12 cellular contexts compared by ENCODE assay signal in genomic region chr10:14565199-14565598, GRCh38.
DNase-seq lines count a peak whose midpoint lies in the region; ATAC-seq and TF ChIP-seq lines count a peak whose summit lies in the region.
"Had no signal": no experiment of that assay in that cellular context is flagged by ENCODE, and none has a peak within 500 bp of the region (broad histone marks: within the 10 kb centered on the region; RNA-seq: fewer than 3 reads in every experiment).

No MANE protein-coding gene starts in this region.

- POLR2A ChIA-PET in activated CD8-positive, alpha-beta T cell treated with anti-CD3 and anti-CD28 coated beads, Interleukin-2, amount 10 ng/mL, durations not matched to agents 7 days and 5 days (lab: Charles Lee), result interaction anchor here (0.9 to 2.6 kb wide), 3 partner anchors 12 to 34 kb away, joined by 3 to 10 read pairs (median 7); no protein-coding TSS in a partner anchor

- no peaks in the 10 kb centered on the region for H3K27me3 ChIP-seq in heart left ventricle
- no peaks in the 10 kb centered on the region for H3K27me3 ChIP-seq in right atrium auricular region
- no peaks in the 10 kb centered on the region for H3K27me3 ChIP-seq in upper lobe of right lung
- no peaks in the 10 kb centered on the region for H3K27me3 ChIP-seq in vagina
- H3K27me3 ChIP-seq: BE2C had no signal

- peaks cover 78% of the 10 kb centered on the region for H3K36me3 Mint-ChIP-seq in activated CD8-positive, alpha-beta T cell treated with anti-CD3 and anti-CD28 coated beads, Interleukin-2, amount 10 ng/mL, durations not matched to agents 7 days and 5 days (ENCODE audit: low read depth)
- H3K36me3 Mint-ChIP-seq in immature natural killer cell, result peaks cover 16 to 24% (median 17%) of the 10 kb centered on the region in 3 donors

- H3K4me3 Mint-ChIP-seq in activated CD8-positive, alpha-beta T cell treated with anti-CD3 and anti-CD28 coated beads, Interleukin-2, amount 10 ng/mL, durations not matched to agents 7 days and 5 days, result peak overlapping the region; percentile 2
- peak overlapping the region; percentile 19 to 96 (median 85) for H3K4me3 Mint-ChIP-seq in immature natural killer cell

- DNase-seq in heart left ventricle (no peak), right atrium auricular region (ENCODE audit: low spot score) (no peak), immature natural killer cell (no peak), upper lobe of right lung (no peak), vagina (ENCODE audit: extremely low spot score in 2 of 2) (no peak), NCI-H1436 treated with DMSO at 0.1 percent for 48 hours (lab: John Stamatoyannopoulos, UW) (no peak), middle frontal gyrus (ENCODE audit: extremely low spot score, low spot score) (no peak)
- DNase-seq in activated CD8-positive, alpha-beta T cell treated with anti-CD3 and anti-CD28 coated beads, Interleukin-2, amount 10 ng/mL, durations not matched to agents 7 days and 5 days, result no peak
- DNase-seq: BE2C; NCI-H510A; stimulated activated CD4-positive, alpha-beta T cell treated with anti-CD3 and anti-CD28 coated beads, Interleukin-12 subunit alpha, Interleukin-12 subunit beta, amount 100 ng/mL, for 4 hours had no signal

- peaks cover 0 to 6% (median 0%) of the 10 kb centered on the region in 12 donors for H3K9me3 ChIP-seq in heart left ventricle
- peaks cover 0 to 7% of the 10 kb centered on the region in 2 donors for H3K9me3 ChIP-seq in right atrium auricular region
- no peaks in the 10 kb centered on the region for H3K9me3 ChIP-seq in upper lobe of right lung
- no peaks in the 10 kb centered on the region for H3K9me3 ChIP-seq in vagina
- H3K9me3 ChIP-seq: BE2C had no signal

- TF ChIP-seq POLR2A in heart left ventricle (IDR thresholded peaks at IDR 0.05), result no peak
- TF ChIP-seq POLR2A in vagina (IDR thresholded peaks at IDR 0.05), result no peak

- H3K4me1 ChIP-seq in heart left ventricle (peaks cover 0 to 88% (median 0%) of the 10 kb centered on the region in 12 donors), right atrium auricular region (no peaks in the 10 kb centered on the region), upper lobe of right lung (peaks cover 20% of the 10 kb centered on the region), vagina (peaks cover 19% of the 10 kb centered on the region)
- H3K4me1 ChIP-seq: BE2C had no signal

- H3K4me3 ChIP-seq in heart left ventricle (no peak overlapping the region), right atrium auricular region (no peak overlapping the region), upper lobe of right lung (no peak overlapping the region), vagina (no peak overlapping the region)
- H3K4me3 ChIP-seq: coronary artery had no signal

- CTCF ChIA-PET in activated CD8-positive, alpha-beta T cell treated with anti-CD3 and anti-CD28 coated beads, Interleukin-2, amount 10 ng/mL, durations not matched to agents 7 days and 5 days (lab: Charles Lee), result interaction anchor here (0.6 to 5.7 kb wide), 3 partner anchors 10 to 18 kb away, joined by 3 to 25 read pairs (median 18); no protein-coding TSS in a partner anchor

- H3K9me3 Mint-ChIP-seq in activated CD8-positive, alpha-beta T cell treated with anti-CD3 and anti-CD28 coated beads, Interleukin-2, amount 10 ng/mL, durations not matched to agents 7 days and 5 days (ENCODE audit: insufficient read depth), result peaks cover 14% of the 10 kb centered on the region
- no peaks in the 10 kb centered on the region for H3K9me3 Mint-ChIP-seq in immature natural killer cell

- ATAC-seq in heart left ventricle, result peak in 3 of 4 donors; percentile 34 to 61 (median 43)
- ATAC-seq in activated CD8-positive, alpha-beta T cell treated with anti-CD3 and anti-CD28 coated beads, Interleukin-2, amount 10 ng/mL, durations not matched to agents 7 days and 5 days, result no peak
- no peak for ATAC-seq in upper lobe of right lung

- 51 to 75% (median 63%) methylated on average over 5 of the region's 5 CpGs for WGBS in heart left ventricle, 4 donors

- no peak for TF ChIP-seq CTCF in heart left ventricle (IDR thresholded peaks at IDR 0.05)
- no peak for TF ChIP-seq CTCF in right atrium auricular region (IDR thresholded peaks at IDR 0.05)
- no peak for TF ChIP-seq CTCF in upper lobe of right lung (IDR thresholded peaks at IDR 0.05)
- no peak for TF ChIP-seq CTCF in vagina (IDR thresholded peaks at IDR 0.05)

- H3K27ac ChIP-seq in heart left ventricle (peak overlapping the region in 1 of 12 donors; percentile 82), right atrium auricular region (no peak overlapping the region), upper lobe of right lung (peak overlapping the region; percentile 47), vagina (no peak overlapping the region)
- H3K27ac ChIP-seq: coronary artery had no signal

- H3K4me1 Mint-ChIP-seq in activated CD8-positive, alpha-beta T cell treated with anti-CD3 and anti-CD28 coated beads, Interleukin-2, amount 10 ng/mL, durations not matched to agents 7 days and 5 days (ENCODE audit: low read depth), result peaks cover 89% of the 10 kb centered on the region
- H3K4me1 Mint-ChIP-seq in immature natural killer cell, result peaks cover 98 to 100% of the 10 kb centered on the region in 2 donors

- H3K27ac Mint-ChIP-seq in activated CD8-positive, alpha-beta T cell treated with anti-CD3 and anti-CD28 coated beads, Interleukin-2, amount 10 ng/mL, durations not matched to agents 7 days and 5 days, result peak overlapping the region; percentile 87
- H3K27ac Mint-ChIP-seq in immature natural killer cell, result peak overlapping the region; percentile 89 to 97 (median 92)

- H3K27me3 Mint-ChIP-seq in activated CD8-positive, alpha-beta T cell treated with anti-CD3 and anti-CD28 coated beads, Interleukin-2, amount 10 ng/mL, durations not matched to agents 7 days and 5 days (ENCODE audit: low read depth), result no peaks in the 10 kb centered on the region
- H3K27me3 Mint-ChIP-seq in immature natural killer cell (ENCODE audit: low read depth in 3 of 3), result peaks cover 1 to 12% (median 11%) of the 10 kb centered on the region in 3 donors

- H3K36me3 ChIP-seq in heart left ventricle (peaks cover 0 to 11% (median 0%) of the 10 kb centered on the region in 9 donors), right atrium auricular region (no peaks in the 10 kb centered on the region), upper lobe of right lung (no peaks in the 10 kb centered on the region), vagina (no peaks in the 10 kb centered on the region)

- intact Hi-C loops in heart left ventricle (cut with DNase I), result no loop called here
- intact Hi-C loops in upper lobe of right lung (cut with DNase I), result no loop called here
- intact Hi-C loops in vagina (cut with DNase I), result no loop called here

Comparison
In these comparisons a context has a peak if more than half of its experiments do, and no peak if none do; other contexts are left out.
1. ATAC-seq: peak in heart left ventricle (3 of 4); none in activated CD8-positive, alpha-beta T cell treated with anti-CD3 and anti-CD28 coated beads, Interleukin-2, amount 10 ng/mL, durations not matched to agents 7 days and 5 days (single experiment) and upper lobe of right lung (single experiment).